ENCODE assay signal across 17 cellular contexts in the genomic region with DNA sequence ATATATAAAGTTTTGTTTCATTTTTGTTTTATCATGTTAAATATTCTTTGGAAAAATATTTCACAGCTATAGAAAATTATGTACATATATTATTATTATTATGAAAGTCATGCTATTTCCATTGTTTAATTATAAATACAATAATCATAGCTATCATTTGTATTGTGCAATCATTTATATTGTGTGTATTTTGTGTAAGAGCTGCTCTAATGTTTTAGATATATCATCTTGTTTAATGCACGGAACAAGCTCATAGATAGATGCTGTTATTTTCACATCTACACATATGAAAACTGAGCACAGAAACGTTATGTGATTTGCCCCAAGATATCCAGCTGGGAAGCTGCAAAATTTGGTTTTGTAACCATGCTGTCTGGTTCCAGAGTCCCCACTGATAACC.
DNase-seq lines count a peak whose midpoint lies in the region; ATAC-seq, FAIRE-seq and TF ChIP-seq lines count a peak whose summit lies in the region.
"Had no signal": no experiment of that assay in that cellular context is flagged by ENCODE, and none has a peak within 500 bp of the region (broad histone marks: within the 10 kb centered on the region; RNA-seq: fewer than 3 reads in every experiment).

No MANE protein-coding gene starts in this region.

- no peaks in the 10 kb centered on the region for H3K79me1 ChIP-seq in IMR-90 (ENCODE audit: low read depth in 1 of 2, low read length in 2 of 2)
- H3K79me1 ChIP-seq in H1 (ENCODE audit: low read depth, low read length): no peaks in the 10 kb centered on the region

- no peak for TF ChIP-seq RAD21 in IMR-90 (IDR thresholded peaks at IDR 0.05; ENCODE audit: low read length)
- no peak for TF ChIP-seq RAD21 in H1 (IDR thresholded peaks at IDR 0.05 in 1 of 2, conservative IDR thresholded peaks at IDR 0.05 in 1 of 2; ENCODE audit: low read depth in 2 of 2, low read length in 2 of 2)

- H3K9me3 ChIP-seq in IMR-90 (ENCODE audit: control insufficient read depth, insufficient read depth, low read length): no peaks in the 10 kb centered on the region; the same call in 1 of the 2 replicates
- no peaks in the 10 kb centered on the region for H3K9me3 ChIP-seq in H1 (ENCODE audit: insufficient read depth in 2 of 2, low read depth in 1 of 2, low read length in 1 of 2)

- no peak overlapping the region for H2AK9ac ChIP-seq in IMR-90 (replicated peaks; ENCODE audit: low read depth, low read length, poor library complexity)

- H3K27me3 ChIP-seq in IMR-90 (ENCODE audit: control insufficient read depth, insufficient read depth, low read length): no peaks in the 10 kb centered on the region
- H3K27me3 ChIP-seq in H1 (replicated peaks in 1 of 4; ENCODE audit: control insufficient read depth in 3 of 4, extremely low read depth in 1 of 4, insufficient read depth in 3 of 4, low read length in 3 of 4): no peaks in the 10 kb centered on the region

- DNase-seq in IMR-90 (no peak), H1 (ENCODE audit: low read depth in 1 of 2, low spot score in 2 of 2) (no peak), NCI-H82 (lab: John Stamatoyannopoulos, UW) (no peak), mucosa of gallbladder (ENCODE audit: low spot score) (no peak), NCI-H748 treated with DMSO at 0.1 percent for 48 hours (lab: John Stamatoyannopoulos, UW) (no peak)
- DNase-seq: 8988T; C1 segment of cervical spinal cord; Calu3; CD4-positive, alpha-beta memory T cell; COR-L47; DMS53; DMS79 treated with DMSO at 0.1 percent for 48 hours; GM23248; H9 had no signal

- H4K91ac ChIP-seq in IMR-90 (ENCODE audit: insufficient read depth, low read depth, low read length): no peak overlapping the region
- no peak overlapping the region for H4K91ac ChIP-seq in H1 (replicated peaks; ENCODE audit: insufficient read length, low read length)

- intact Hi-C loops in IMR-90 (cut with micrococcal nuclease): no loop called here

- in situ Hi-C loops in IMR-90 (cut with MboI; ENCODE audit: low sequenced_read_pairs): no loop called here

- TF ChIP-seq EP300 in H1 (IDR thresholded peaks at IDR 0.05; ENCODE audit: borderline replicate concordance in 1 of 2, low read depth in 2 of 2, low read length in 2 of 2): no peak

- H3K23ac ChIP-seq in IMR-90 (ENCODE audit: low read depth, low read length) (no peak overlapping the region), H1 (ENCODE audit: insufficient read length) (no peak overlapping the region)

- H2BK20ac ChIP-seq in IMR-90 (ENCODE audit: low read depth, low read length) (no peak overlapping the region), H1 (ENCODE audit: low read length) (no peak overlapping the region)

- no peak overlapping the region for H3K4me3 ChIP-seq in IMR-90 (ENCODE audit: insufficient read depth, low read depth, low read length)
- H3K4me3 ChIP-seq in H1 (ENCODE audit: extremely low read depth in 1 of 4, insufficient read depth in 2 of 4, low read depth in 3 of 4, low read length in 4 of 4): no peak overlapping the region
- H3K4me3 ChIP-seq: GM23248 had no signal

- H3K56ac ChIP-seq in IMR-90 (ENCODE audit: extremely low read depth, insufficient read depth, low read length) (no peak overlapping the region), H1 (replicated peaks; ENCODE audit: insufficient read length, low read depth, low read length) (no peak overlapping the region)

- ATAC-seq in IMR-90 (ENCODE audit: low read depth): no peak
- ATAC-seq: HCT116 had no signal

- H3K79me2 ChIP-seq in H1 (ENCODE audit: control insufficient read depth in 1 of 2, insufficient read depth in 2 of 2, low read length in 2 of 2): no peaks in the 10 kb centered on the region

- H4K5ac ChIP-seq in IMR-90 (ENCODE audit: low read depth, low read length) (no peak overlapping the region), H1 (ENCODE audit: insufficient read length, low read depth, low read length) (no peak overlapping the region)

- no peaks in the 10 kb centered on the region for H3K9me1 ChIP-seq in IMR-90 (ENCODE audit: insufficient read depth, low read length)

- no peak overlapping the region for H2BK12ac ChIP-seq in H1 (ENCODE audit: low read depth, low read length)

- H2AK5ac ChIP-seq in IMR-90 (ENCODE audit: low read depth, low read length) (no peak overlapping the region), H1 (ENCODE audit: low read depth, low read length) (no peak overlapping the region)

- H3K4ac ChIP-seq in IMR-90 (ENCODE audit: low read depth, low read length) (no peak overlapping the region), H1 (replicated peaks; ENCODE audit: insufficient read length, low read depth, low read length) (no peak overlapping the region)

- H2BK120ac ChIP-seq in IMR-90 (ENCODE audit: low read depth, low read length) (no peak overlapping the region), H1 (replicated peaks; ENCODE audit: low read depth, low read length) (no peak overlapping the region)

- H3K27ac ChIP-seq in IMR-90 (ENCODE audit: insufficient read depth, low read length) (no peak overlapping the region), H1 (ENCODE audit: low read depth, low read length) (no peak overlapping the region)
- H3K27ac ChIP-seq: GM23248 had no signal

- H2BK5ac ChIP-seq in IMR-90 (ENCODE audit: low read depth, low read length, poor library complexity, severe bottlenecking) (no peak overlapping the region), H1 (ENCODE audit: low read depth, low read length) (no peak overlapping the region)

- H3K18ac ChIP-seq in IMR-90 (ENCODE audit: low read depth, low read length): no peak overlapping the region
- H3K18ac ChIP-seq in H1 (ENCODE audit: extremely low read depth, low read length): no peak overlapping the region

- H4K8ac ChIP-seq in IMR-90 (ENCODE audit: low read depth in 2 of 2, low read length in 2 of 2): no peak overlapping the region
- no peak overlapping the region for H4K8ac ChIP-seq in H1 (ENCODE audit: extremely low read depth, insufficient read depth, low read length)

- no TSS peak for BruUV-seq in IMR-90 (replicated peaks; lab: Mats Ljungman, UMichigan)

- H3K23me2 ChIP-seq in H1 (ENCODE audit: low read depth, low read length): no peaks in the 10 kb centered on the region

- no peaks in the 10 kb centered on the region for H3K36me3 ChIP-seq in IMR-90 (ENCODE audit: control insufficient read depth, insufficient read depth, low read length)
- no peaks in the 10 kb centered on the region for H3K36me3 ChIP-seq in H1 (ENCODE audit: control insufficient read depth in 2 of 4, insufficient read depth in 4 of 4, low read length in 3 of 4)

- dilution Hi-C loops in IMR-90 (cut with HindIII; ENCODE audit: low sequenced_read_pairs, unreplicated experiment): no loop called here

- no peak overlapping the region for H2AFZ ChIP-seq in IMR-90 (replicated peaks; ENCODE audit: low read length, poor library complexity)
- H2AFZ ChIP-seq in H1 (ENCODE audit: low read length): no peak overlapping the region
- H2AFZ ChIP-seq: GM23248 had no signal

- no CpG with 5 or more reads among the region's 2 CpGs for WGBS in IMR-90 (ENCODE audit: extremely low coverage in 2 of 2, insufficient read length in 1 of 2), 2 experiments
- 73% methylated on average over 2 of the region's 2 CpGs; no CpG with 5 or more reads in 1 of the 2 experiments for WGBS in H1 (ENCODE audit: extremely low coverage in 1 of 2, insufficient coverage in 1 of 2, insufficient read length in 1 of 2, insufficient replicate concordance in 2 of 2, low coverage in 1 of 2, low lambda C conversion rate in 2 of 2, missing lambda C conversion rate in 1 of 2), 2 experiments

- H3K14ac ChIP-seq in IMR-90 (replicated peaks; ENCODE audit: low read depth, low read length): no peak overlapping the region
- no peak overlapping the region for H3K14ac ChIP-seq in H1 (ENCODE audit: insufficient read length)

- FAIRE-seq in A204.1 (lab: Jason Lieb, UNC): peak; percentile 71
- FAIRE-seq in H1 (lab: Jason Lieb, UNC): no peak
- FAIRE-seq: GM12892 had no signal

- H3K4me2 ChIP-seq in IMR-90 (ENCODE audit: low read depth, low read length): no peak overlapping the region
- H3K4me2 ChIP-seq in H1 (ENCODE audit: insufficient read depth in 1 of 2, low read depth in 2 of 2, low read length in 2 of 2): no peak overlapping the region

- H4K20me1 ChIP-seq in IMR-90 (ENCODE audit: insufficient read depth, low read length) (no peaks in the 10 kb centered on the region), H1 (replicated peaks in 1 of 2; ENCODE audit: control insufficient read depth in 1 of 2, insufficient read depth in 2 of 2, low read length in 2 of 2) (no peaks in the 10 kb centered on the region)

- CTCF ChIA-PET in IMR-90 (lab: Yijun Ruan, JAX) (no interaction called here), H1 (lab: Charles Lee; ENCODE audit: partially characterized antibody) (no interaction called here)

- H3K9ac ChIP-seq in IMR-90 (ENCODE audit: low read depth, low read length): no peak overlapping the region
- H3K9ac ChIP-seq in H1 (replicated peaks in 1 of 4; ENCODE audit: extremely low read depth in 1 of 4, low read depth in 3 of 4, low read length in 3 of 4): no peak overlapping the region
- H3K9ac ChIP-seq: GM23248 had no signal

- TF ChIP-seq POLR2A in IMR-90 (IDR thresholded peaks at IDR 0.05; ENCODE audit: low read depth, low read length) (no peak), H1 (IDR thresholded peaks at IDR 0.05; ENCODE audit: control extremely low read depth in 1 of 2, low read depth in 2 of 2, low read length in 2 of 2) (no peak)

- H2BK15ac ChIP-seq in IMR-90 (ENCODE audit: low read depth, low read length) (no peak overlapping the region), H1 (ENCODE audit: low read length) (no peak overlapping the region)

- POLR2A ChIA-PET in IMR-90 (lab: Charles Lee; ENCODE audit: unreplicated experiment): no interaction called here
- POLR2A ChIA-PET in H1 (lab: Charles Lee; ENCODE audit: partially characterized antibody): no interaction called here

- H3K4me1 ChIP-seq in IMR-90 (ENCODE audit: control insufficient read depth, insufficient read depth, low read length) (no peaks in the 10 kb centered on the region), H1 (replicated peaks in 1 of 4; ENCODE audit: control insufficient read depth in 3 of 4, insufficient read depth in 4 of 4, low read length in 3 of 4) (no peaks in the 10 kb centered on the region)

- TF ChIP-seq CTCF in IMR-90 (conservative IDR thresholded peaks at IDR 0.05; ENCODE audit: low read depth, low read length) (no peak), H1 (IDR thresholded peaks at IDR 0.05; ENCODE audit: control extremely low read depth in 1 of 3, insufficient read depth in 1 of 3, low read depth in 1 of 3, low read length in 3 of 3) (no peak)

TF ChIP-seq in IMR-90, 13 proteins besides CTCF, POLR2A, EP300 and RAD21 (continues in another document):
- TF ChIP-seq MAFK (IDR thresholded peaks at IDR 0.05; ENCODE audit: low read depth, low read length) (no peak), CHD1 (IDR thresholded peaks at IDR 0.05; ENCODE audit: low read depth, low read length) (no peak), RCOR1 (IDR thresholded peaks at IDR 0.05; ENCODE audit: insufficient replicate concordance, low read length) (no peak), BHLHE40 (IDR thresholded peaks at IDR 0.05; ENCODE audit: low read depth, low read length) (no peak)

TF ChIP-seq in H1, 55 proteins besides CTCF, POLR2A, EP300 and RAD21:
- TF ChIP-seq CEBPB (IDR thresholded peaks at IDR 0.05; ENCODE audit: low read depth, low read length) (peak; percentile 17; the same call in 1 of the 2 replicates), CHD1 (IDR thresholded peaks at IDR 0.05; ENCODE audit: low read depth, low read length) (no peak), TAF1 (IDR thresholded peaks at IDR 0.05; ENCODE audit: low read depth, low read length) (no peak), BRCA1 (IDR thresholded peaks at IDR 0.05; ENCODE audit: low read depth, low read length) (no peak)
